Comparison of ENCODE assay signal across 30 cellular contexts in genomic region chr2:198453866-198454265, GRCh38.
"Had no signal": no experiment of that assay in that cellular context is flagged by ENCODE, and none has a peak within 500 bp of the region (broad histone marks: within the 10 kb centered on the region; RNA-seq: fewer than 3 reads in every experiment).

No MANE protein-coding gene starts in this region.

- DNase-seq: naive thymus-derived CD8-positive, alpha-beta T cell; nephron progenitor cell; occipital lobe; ovary; posterior cingulate gyrus; psoas muscle; right cardiac atrium; spleen; stimulated activated CD4-positive, alpha-beta T cell treated with anti-CD3 and anti-CD28 coated beads, Interleukin-12 subunit alpha, Interleukin-12 subunit beta, amount 100 ng/mL, for 4 hours; stimulated activated CD4-positive, alpha-beta T cell treated with anti-CD3 and anti-CD28 coated beads, Interleukin-1b, Interleukin-23, amount 100 ng/mL, for 48 hours; stimulated activated CD4-positive, alpha-beta T cell treated with anti-CD3 and anti-CD28 coated beads, Interleukin-4, amount 100 ng/mL, for 1 hour; stimulated activated CD4-positive, alpha-beta T cell treated with anti-CD3 and anti-CD28 coated beads, Interleukin-4, amount 100 ng/mL, for 4 hours; stimulated activated CD8-positive, alpha-beta memory T cell treated with anti-CD3 and anti-CD28 coated beads, Interleukin-4, amount 100 ng/mL, for 48 hours; stimulated activated naive CD4-positive, alpha-beta T cell; stimulated activated naive CD8-positive, alpha-beta T cell treated with anti-CD3 and anti-CD28 coated beads, Interleukin-15, amount 100 ng/mL, for 72 hours; stimulated activated naive CD8-positive, alpha-beta T cell treated with anti-CD3 and anti-CD28 coated beads, Interleukin-15, Interleukin-2, amounts not matched to agents 100 U/mL and 50 U/mL, for 24 hours; substantia nigra; testis; tibial artery; transverse colon; upper lobe of right lung; uterus had no signal

- H3K9me3 ChIP-seq: neutrophil, ovary, psoas muscle, suprapubic skin, testis, tibial artery, transverse colon, upper lobe of right lung, uterus had no signal

- H3K4me3 ChIP-seq: ovary, psoas muscle, skin epidermis, smooth muscle cell, spleen, suprapubic skin, testis, tibial artery, transverse colon, upper lobe of right lung, uterus had no signal

- ATAC-seq: naive thymus-derived CD8-positive, alpha-beta T cell; natural killer cell treated with Interleukin-12 subunit alpha and Interleukin-12 subunit beta and Interleukin-15 and Interleukin-18, amount 100 ng/mL, for 72 hours; psoas muscle; right cardiac atrium; sciatic nerve; stimulated activated memory B cell treated with anti-CD40 and anti-IgM and Interleukin-4, amounts not matched to agents 10 μg/mL and 1 μg/mL and 100 μg/mL, for 72 hours; stimulated activated naive CD8-positive, alpha-beta T cell treated with anti-CD3 and anti-CD28 coated beads, Interleukin-15, amount 100 ng/mL, for 72 hours; stimulated activated naive CD8-positive, alpha-beta T cell treated with anti-CD3 and anti-CD28 coated beads, Interleukin-15, Interleukin-2, amounts not matched to agents 100 U/mL and 50 U/mL, for 24 hours; upper lobe of right lung had no signal

- H3K36me3 ChIP-seq: neutrophil, ovary, spleen, suprapubic skin, tibial artery, transverse colon, upper lobe of right lung, uterus had no signal

- H3K9ac ChIP-seq: parathyroid adenoma had no signal

- H3K27me3 ChIP-seq: neutrophil, ovary, spleen, suprapubic skin, testis, tibial artery, transverse colon, upper lobe of right lung, uterus had no signal

- H2AFZ ChIP-seq: parathyroid adenoma had no signal

- H3K4me1 ChIP-seq: parathyroid adenoma, psoas muscle, spleen, suprapubic skin, testis, tibial artery, upper lobe of right lung, uterus had no signal

- H3K79me2 ChIP-seq: parathyroid adenoma had no signal

- H3K4me2 ChIP-seq: smooth muscle cell had no signal

- H3K27ac ChIP-seq: neutrophil, ovary, parathyroid adenoma, psoas muscle, skin epidermis, spleen, suprapubic skin, testis, tibial artery, transverse colon, upper lobe of right lung, uterus had no signal
